12 cellular contexts compared by ENCODE assay signal in the genomic region with DNA sequence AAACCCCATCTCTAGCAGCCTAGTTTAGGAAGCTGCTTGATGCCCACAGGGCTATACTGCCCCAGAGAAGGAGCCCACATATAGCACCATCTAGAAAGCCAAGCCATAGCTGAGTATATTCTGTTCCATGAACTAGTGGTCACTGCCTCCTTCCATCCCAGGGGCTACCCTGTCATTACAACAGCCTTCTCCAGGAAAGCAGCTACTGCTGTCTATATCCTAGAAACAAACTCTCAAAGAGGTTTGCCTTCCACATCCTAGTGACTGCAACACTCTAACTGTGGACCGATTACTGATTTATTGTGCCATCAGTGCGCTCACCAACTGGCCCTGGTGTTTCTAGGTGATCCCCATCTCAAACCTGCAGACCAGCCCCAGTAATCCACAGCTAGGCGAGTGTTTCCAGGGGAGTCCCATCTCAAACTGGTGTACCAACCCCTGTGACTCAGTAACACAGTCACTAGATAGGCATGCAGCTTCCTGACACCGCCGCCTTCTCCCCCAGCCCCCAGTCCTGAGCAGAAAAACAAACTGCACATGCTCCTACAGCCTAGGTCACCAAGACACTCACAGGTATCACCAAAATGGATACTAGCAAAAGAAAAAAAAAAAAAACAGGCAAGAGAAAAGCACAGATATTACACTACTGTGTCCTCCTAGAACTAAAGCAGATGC. TPM values are rescaled to one million over a fixed set of nuclear protein-coding genes. Genes with fewer than 3 reads are reported as not detected.
DNase-seq lines count a peak whose midpoint lies in the region; ATAC-seq and TF ChIP-seq lines count a peak whose summit lies in the region.
"Had no signal": no experiment of that assay in that cellular context is flagged by ENCODE, and none has a peak within 500 bp of the region (broad histone marks: within the 10 kb centered on the region; RNA-seq: fewer than 3 reads in every experiment).

No MANE protein-coding gene starts in this region.

- H3K36me3 ChIP-seq in mesendoderm (ENCODE audit: control insufficient read depth, insufficient read depth, low read length), result no peaks in the 10 kb centered on the region

- H3K27ac ChIP-seq in mesendoderm (ENCODE audit: low read depth, low read length), result peak overlapping the region; percentile 54

- H3K27me3 Mint-ChIP-seq in Calu3 (ENCODE audit: unreplicated experiment) (no peaks in the 10 kb centered on the region), chondrocyte (ENCODE audit: low read depth) (no peaks in the 10 kb centered on the region), type B pancreatic cell (no peaks in the 10 kb centered on the region)

- peak; percentile 73 for DNase-seq in Calu3
- no peak for DNase-seq in chondrocyte (ENCODE audit: low spot score)
- peak; percentile 88 for DNase-seq in mesendoderm
- no peak for DNase-seq in NCI-H146 (lab: John Stamatoyannopoulos, UW)
- no peak for DNase-seq in type B pancreatic cell (ENCODE audit: extremely low spot score, unreplicated experiment)
- DNase-seq: central memory CD4-positive, alpha-beta T cell; DMS79; retina; Right ventricle myocardium superior had no signal

- peak overlapping the region; percentile 6 for H3K4me3 Mint-ChIP-seq in Calu3 (ENCODE audit: low read depth, unreplicated experiment)
- no peak overlapping the region for H3K4me3 Mint-ChIP-seq in chondrocyte (ENCODE audit: unreplicated experiment)
- H3K4me3 Mint-ChIP-seq in type B pancreatic cell, result no peak overlapping the region

- H3K18ac ChIP-seq in mesendoderm (ENCODE audit: low read length), result no peak overlapping the region

- H2BK15ac ChIP-seq in mesendoderm (replicated peaks; ENCODE audit: low read depth), result no peak overlapping the region

- intact Hi-C loops in Calu3 (cut with micrococcal nuclease; ENCODE audit: unreplicated experiment), result no loop called here

- no peak overlapping the region for H3K4ac ChIP-seq in mesendoderm (ENCODE audit: low read depth, low read length)

- TF ChIP-seq CTCF in Calu3 (IDR thresholded peaks at IDR 0.05; ENCODE audit: unreplicated experiment), result no peak
- no peak for TF ChIP-seq CTCF in chondrocyte (IDR thresholded peaks at IDR 0.05)
- no peak for TF ChIP-seq CTCF in type B pancreatic cell (conservative IDR thresholded peaks at IDR 0.05)

- H3K9ac ChIP-seq in mesendoderm (ENCODE audit: low read length), result no peak overlapping the region

- CTCF ChIA-PET in Calu3 (lab: Charles Lee), result interaction anchor here (0.7 kb wide), 1 partner anchor 60 kb away, joined by 4 read pairs; no protein-coding TSS in a partner anchor

- peaks cover 5% of the 10 kb centered on the region for H3K79me1 ChIP-seq in mesendoderm (ENCODE audit: low read length)

- H3K9me3 Mint-ChIP-seq in Calu3 (ENCODE audit: low read depth, unreplicated experiment) (no peaks in the 10 kb centered on the region), chondrocyte (ENCODE audit: low read depth) (peaks cover 5% of the 10 kb centered on the region), type B pancreatic cell (no peaks in the 10 kb centered on the region)

- H3K36me3 Mint-ChIP-seq in Calu3 (ENCODE audit: insufficient read depth, unreplicated experiment), result peaks cover 18% of the 10 kb centered on the region
- H3K36me3 Mint-ChIP-seq in chondrocyte (ENCODE audit: low read depth), result peaks cover 24% of the 10 kb centered on the region
- peaks cover 44% of the 10 kb centered on the region for H3K36me3 Mint-ChIP-seq in type B pancreatic cell

- peaks cover 2% of the 10 kb centered on the region for H3K79me2 ChIP-seq in mesendoderm (ENCODE audit: control insufficient read depth, insufficient read depth, low read length)

- no peak overlapping the region for H4K5ac ChIP-seq in mesendoderm (ENCODE audit: low read length)

- H2BK5ac ChIP-seq in mesendoderm (ENCODE audit: low read length), result no peak overlapping the region

- H3K4me1 Mint-ChIP-seq in Calu3 (ENCODE audit: low read depth, unreplicated experiment) (peaks cover 24% of the 10 kb centered on the region), chondrocyte (ENCODE audit: low read depth) (peaks cover 26% of the 10 kb centered on the region), type B pancreatic cell (ENCODE audit: unreplicated experiment) (no peaks in the 10 kb centered on the region)

- no TSS peak for BruUV-seq in Calu3 (replicated peaks; lab: Mats Ljungman, UMichigan)

- WGBS in mesendoderm (ENCODE audit: extremely low coverage, insufficient coverage, low lambda C conversion rate), result no CpG with 5 or more reads among the region's 5 CpGs

- H3K4me1 ChIP-seq in mesendoderm (ENCODE audit: control insufficient read depth, low read depth, low read length), result no peaks in the 10 kb centered on the region

- no peak overlapping the region for H4K8ac ChIP-seq in mesendoderm (ENCODE audit: low read depth, low read length)

- H3K23ac ChIP-seq in mesendoderm (ENCODE audit: low read length), result no peak overlapping the region

- H3K27me3 ChIP-seq in mesendoderm (ENCODE audit: insufficient read depth, low read length, poor library complexity), result no peaks in the 10 kb centered on the region

- H3K4me2 ChIP-seq in mesendoderm (ENCODE audit: low read length), result no peak overlapping the region

- no peak overlapping the region for H2BK120ac ChIP-seq in mesendoderm (ENCODE audit: low read depth, low read length)

- H3K4me3 ChIP-seq in mesendoderm (ENCODE audit: low read length), result no peak overlapping the region

- ATAC-seq in HG02981 (IDR thresholded peaks at IDR 0.05; ENCODE audit: unreplicated experiment) (no peak), HG02970 (IDR thresholded peaks at IDR 0.05; ENCODE audit: low FRiP score, unreplicated experiment) (no peak)

- no peak overlapping the region for H3K56ac ChIP-seq in mesendoderm (ENCODE audit: low read length)

- no peak for TF ChIP-seq RAD21 in Ishikawa (IDR thresholded peaks at IDR 0.05; ENCODE audit: low read depth)

- no peak overlapping the region for H2AK5ac ChIP-seq in mesendoderm (ENCODE audit: low read length)

- no peak for TF ChIP-seq EP300 in Ishikawa (IDR thresholded peaks at IDR 0.05; ENCODE audit: borderline replicate concordance)

- H3K27ac Mint-ChIP-seq in Calu3 (ENCODE audit: unreplicated experiment), result peak overlapping the region; percentile 24
- peak overlapping the region; percentile 86 for H3K27ac Mint-ChIP-seq in chondrocyte (ENCODE audit: unreplicated experiment)
- no peak overlapping the region for H3K27ac Mint-ChIP-seq in type B pancreatic cell

TF ChIP-seq in Ishikawa, 13 proteins besides CTCF, POLR2A, EP300 and RAD21:
- TF ChIP-seq NFIC (IDR thresholded peaks at IDR 0.05) (no peak), TEAD4 (IDR thresholded peaks at IDR 0.05) (peak; percentile 41; the same call in 1 of the 2 replicates), CEBPB (IDR thresholded peaks at IDR 0.05) (no peak)

RNA-seq across cellular contexts. Expression of gene SPTLC1, which starts 14.8 kb away (rescaled TPM):
- total RNA-seq in Calu3 (2022) (72.7 and 77.0 TPM in 2 replicates), chondrocyte (84.1 to 98.1 TPM (median 88.9 TPM) in 3 replicates), type B pancreatic cell (ENCODE audit: low replicate concordance) (66.1 and 78.1 TPM in 2 replicates)
- 64.5 TPM for polyA plus RNA-seq in mesendoderm (2013, experiment 1 of 2)
- 61.3 TPM for polyA plus RNA-seq in mesendoderm (2013, experiment 2 of 2)

Comparison
In these comparisons a context has a peak if more than half of its experiments do, and no peak if none do; other contexts are left out.
1. DNase-seq: peak in Calu3 (single experiment) and mesendoderm (single experiment); none in chondrocyte (single experiment), NCI-H146 (single experiment) and type B pancreatic cell (single experiment).